In genomic region chr4:152229782-152230289, GRCh38 we compare ENCODE assay signal across 16 cellular contexts.
DNase-seq lines count a peak whose midpoint lies in the region; ATAC-seq and TF ChIP-seq lines count a peak whose summit lies in the region.
"Had no signal": no experiment of that assay in that cellular context is flagged by ENCODE, and none has a peak within 500 bp of the region (broad histone marks: within the 10 kb centered on the region; RNA-seq: fewer than 3 reads in every experiment).

No MANE protein-coding gene starts in this region.

- H2BK12ac ChIP-seq in H9 (ENCODE audit: insufficient read length, low read depth, low read length), result no peak overlapping the region

- H2BK20ac ChIP-seq in H9 (ENCODE audit: low read depth, low read length, poor library complexity, severe bottlenecking), result no peak overlapping the region

- H3K9me3 ChIP-seq in H9 (ENCODE audit: control insufficient read depth, low read depth, low read length), result no peaks in the 10 kb centered on the region
- H3K9me3 ChIP-seq: MG63 had no signal

- no peak overlapping the region for H3K23ac ChIP-seq in H9 (ENCODE audit: insufficient read length, low read depth, low read length)

- ATAC-seq in WTC11, result no peak; the same call in 1 of the 2 replicates
- ATAC-seq: Panc1, SK-N-SH treated with all-trans-retinoic acid at 6 μM for 48 hours had no signal

- no peaks in the 10 kb centered on the region for H3K79me2 ChIP-seq in H9 (ENCODE audit: insufficient read depth, low read length)

- no peak overlapping the region for H2BK5ac ChIP-seq in H9 (ENCODE audit: insufficient read length, low read length)

- TF ChIP-seq CTCF in H9 (conservative IDR thresholded peaks at IDR 0.05), result no peak
- TF ChIP-seq CTCF in WTC11 (IDR thresholded peaks at IDR 0.05), result no peak

- H3K27ac Mint-ChIP-seq in H9 (no peak overlapping the region), WTC11 (no peak overlapping the region)
- H3K27ac Mint-ChIP-seq: CD8-positive, alpha-beta memory T cell had no signal

- no peaks in the 10 kb centered on the region for H3K4me1 ChIP-seq in H9 (ENCODE audit: insufficient read depth, low read length)

- H3K23me2 ChIP-seq in H9 (ENCODE audit: insufficient read length, low read depth, low read length, poor library complexity, severe bottlenecking), result no peaks in the 10 kb centered on the region

- no peak overlapping the region for H3K9ac ChIP-seq in H9 (ENCODE audit: extremely low read depth, insufficient read length, low read length)

- H3K4me2 ChIP-seq in H9 (ENCODE audit: insufficient read depth, insufficient read length, low read length), result no peak overlapping the region

- no peak overlapping the region for H4K91ac ChIP-seq in H9 (ENCODE audit: insufficient read length, low read depth, low read length)

- H3K4me3 Mint-ChIP-seq in H9 (no peak overlapping the region), WTC11 (no peak overlapping the region)
- H3K4me3 Mint-ChIP-seq: CD8-positive, alpha-beta memory T cell had no signal

- H2AFZ ChIP-seq in H9 (ENCODE audit: low read length), result no peak overlapping the region

- in situ Hi-C loops in ACHN (cut with HindIII; ENCODE audit: low pct_ligation_motif_present, low pct_unique_long_range_greater_than_20kb, low sequenced_read_pairs), result no loop called here

- H3K9me3 Mint-ChIP-seq in H9 (peaks cover 17 to 19% of the 10 kb centered on the region in 2 experiments), WTC11 (peaks cover 17% of the 10 kb centered on the region)
- H3K9me3 Mint-ChIP-seq: CD8-positive, alpha-beta memory T cell had no signal

- DNase-seq in NCI-H748 (lab: John Stamatoyannopoulos, UW; ENCODE audit: unreplicated experiment), result peak; percentile 19
- DNase-seq in NCI-H748 treated with DMSO at 0.1 percent for 48 hours (lab: John Stamatoyannopoulos, UW), result no peak
- DNase-seq in H9, result peak; percentile 51
- DNase-seq in WTC11 (ENCODE audit: low spot score), result peak; percentile 24
- DNase-seq in 8988T, result no peak
- no peak for DNase-seq in D341Med (ENCODE audit: low spot score)
- no peak for DNase-seq in ACHN
- DNase-seq: AML-193; C1 segment of cervical spinal cord; CD8-positive, alpha-beta memory T cell; GF-D8; MG63; NCI-H187 treated with DMSO at 0.1 percent for 48 hours; NCI-H526 treated with DMSO at 0.1 percent for 48 hours had no signal

- H3K79me1 ChIP-seq in H9 (ENCODE audit: insufficient read depth, low read depth, low read length, poor library complexity, severe bottlenecking), result no peaks in the 10 kb centered on the region

- H3K4me1 Mint-ChIP-seq in H9 (peaks cover 21 to 23% of the 10 kb centered on the region in 2 experiments), WTC11 (peaks cover 33% of the 10 kb centered on the region)
- H3K4me1 Mint-ChIP-seq: CD8-positive, alpha-beta memory T cell had no signal

- H3K36me3 Mint-ChIP-seq in H9 (ENCODE audit: insufficient read depth in 1 of 3, low read depth in 3 of 3) (peaks cover 7 to 17% (median 7%) of the 10 kb centered on the region in 3 experiments), WTC11 (peaks cover 17% of the 10 kb centered on the region)

- H3K27me3 Mint-ChIP-seq in H9 (ENCODE audit: low read depth), result no peaks in the 10 kb centered on the region
- H3K27me3 Mint-ChIP-seq in WTC11 (ENCODE audit: low read depth), result no peaks in the 10 kb centered on the region

- H4K8ac ChIP-seq in H9 (replicated peaks; ENCODE audit: insufficient read length, low read depth, low read length), result no peak overlapping the region

- no peak overlapping the region for H3T11ph ChIP-seq in H9 (ENCODE audit: low read length)

- no peak overlapping the region for H2AK5ac ChIP-seq in H9 (ENCODE audit: insufficient read length, low read length)

- no peak overlapping the region for H2BK120ac ChIP-seq in H9 (ENCODE audit: low read depth, low read length, poor library complexity, severe bottlenecking)

- CTCF ChIA-PET in WTC11 (lab: Charles Lee), result no interaction called here

- WGBS in H9 (ENCODE audit: extremely low coverage, insufficient read length, low lambda C conversion rate), result no CpG with 5 or more reads among the region's 6 CpGs

- no peak overlapping the region for H2BK15ac ChIP-seq in H9 (ENCODE audit: low read depth, low read length)

- no peak overlapping the region for H3K14ac ChIP-seq in H9 (ENCODE audit: insufficient read depth, low read length)

- no peak overlapping the region for H4K5ac ChIP-seq in H9 (ENCODE audit: insufficient read length, low read depth, low read length)

- H3K27ac ChIP-seq in H9 (ENCODE audit: insufficient read length, low read depth, low read length), result no peak overlapping the region

- no peak overlapping the region for H3K4ac ChIP-seq in H9 (ENCODE audit: low read depth, low read length)

- H3K27me3 ChIP-seq in H9 (ENCODE audit: insufficient read depth, low read length), result no peaks in the 10 kb centered on the region
- H3K27me3 ChIP-seq: MG63 had no signal

- no peaks in the 10 kb centered on the region for H4K20me1 ChIP-seq in H9 (ENCODE audit: control insufficient read depth, insufficient read depth, insufficient read length)

- no peak overlapping the region for H3K18ac ChIP-seq in H9 (ENCODE audit: insufficient read length, low read depth, low read length)

- H3K56ac ChIP-seq in H9 (ENCODE audit: insufficient read length, low read depth, low read length), result no peak overlapping the region

- POLR2A ChIA-PET in WTC11 (lab: Charles Lee), result no interaction called here

TF ChIP-seq in WTC11, 78 proteins besides CTCF, POLR2A, EP300 and RAD21:
- TF ChIP-seq ZNF121 (CRISPR knock-in tag; IDR thresholded peaks at IDR 0.05), result peak; percentile 95
- TF ChIP-seq OVOL2 (CRISPR knock-in tag; IDR thresholded peaks at IDR 0.05; ENCODE audit: borderline replicate concordance), result no peak

Comparison
In these comparisons a context has a peak if more than half of its experiments do, and no peak if none do; other contexts are left out.
1. DNase-seq: peak in NCI-H748 (single experiment), H9 (single experiment) and WTC11 (single experiment); none in NCI-H748 treated with DMSO at 0.1 percent for 48 hours (single experiment), 8988T (single experiment), D341Med (single experiment) and ACHN (single experiment).